In the genomic region with DNA sequence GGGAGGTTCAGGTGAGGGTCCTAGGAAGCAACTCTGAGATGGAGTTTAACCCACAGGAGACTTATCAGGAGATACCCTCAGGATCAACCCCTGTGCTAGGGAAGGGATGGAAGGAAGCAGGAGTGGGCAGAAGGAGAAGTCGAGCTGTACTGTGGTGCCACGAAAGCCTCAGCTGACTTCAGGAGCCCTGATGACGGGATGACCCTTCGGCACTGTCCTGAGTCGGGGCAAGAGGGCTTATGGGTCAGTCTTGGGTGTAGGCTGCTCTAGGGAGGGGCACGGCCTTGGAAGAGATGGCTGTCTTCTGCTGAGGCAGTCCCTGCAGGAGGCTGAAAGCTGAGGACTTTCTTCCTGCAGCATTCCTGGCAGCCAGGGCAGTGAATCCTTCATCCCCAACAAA, we compare ENCODE assay signal across 26 cellular contexts. TPM values are rescaled to one million over a fixed set of nuclear protein-coding genes. Genes with fewer than 3 reads are reported as not detected.
DNase-seq lines count a peak whose midpoint lies in the region; ATAC-seq and TF ChIP-seq lines count a peak whose summit lies in the region.
"Had no signal": no experiment of that assay in that cellular context is flagged by ENCODE, and none has a peak within 500 bp of the region (broad histone marks: within the 10 kb centered on the region; RNA-seq: fewer than 3 reads in every experiment).

No MANE protein-coding gene starts in this region.

- POLR2A ChIA-PET in activated CD4-positive, alpha-beta T cell treated with anti-CD3 and anti-CD28 coated beads, Interleukin-2, amount 10 ng/mL, durations not matched to agents 7 days and 5 days (lab: Charles Lee): no interaction called here

- TF ChIP-seq EP300 in upper lobe of left lung (IDR thresholded peaks at IDR 0.05): no peak

- DNase-seq in activated CD4-positive, alpha-beta T cell treated with anti-CD3 and anti-CD28 coated beads, Interleukin-2, amount 10 ng/mL, durations not matched to agents 7 days and 5 days: no peak
- DNase-seq in activated CD4-positive, alpha-beta T cell treated with anti-CD3 and anti-CD28 coated beads, Interleukin-2, amount 10 ng/mL, durations not matched to agents 24 days and 14 days: no peak
- no peak for DNase-seq in psoas muscle
- peak in 1 of 2 donors; percentile 44 for DNase-seq in upper lobe of left lung
- DNase-seq in erythroblast (lab: John Stamatoyannopoulos, UW): no peak
- no peak for DNase-seq in hypothalamus (lab: John Stamatoyannopoulos, UW)
- no peak for DNase-seq in T-helper 2 cell
- DNase-seq: activated naive CD4-positive, alpha-beta T cell treated with Interleukin-2 at 50 U/mL for 16 hours; activated T-cell treated with anti-CD3 and anti-CD28 coated beads, Interleukin-2, amount 50 U/mL, for 72 hours; DMS79; NCI-H1092; NCI-H187 treated with DMSO at 0.1 percent for 48 hours; NCI-H526; nephron progenitor cell; SHP77 treated with DMSO at 0.1 percent for 48 hours; stimulated activated naive CD8-positive, alpha-beta T cell treated with anti-CD3 and anti-CD28 coated beads, Interleukin-15, Interleukin-2, amounts not matched to agents 100 U/mL and 50 U/mL, for 24 hours; T1000; WERI-Rb-1 had no signal

- H3K27me3 Mint-ChIP-seq in activated CD4-positive, alpha-beta T cell treated with anti-CD3 and anti-CD28 coated beads, Interleukin-2, amount 10 ng/mL, durations not matched to agents 7 days and 5 days: peaks cover 26% of the 10 kb centered on the region
- peaks cover 24% of the 10 kb centered on the region for H3K27me3 Mint-ChIP-seq in activated CD4-positive, alpha-beta T cell treated with anti-CD3 and anti-CD28 coated beads, Interleukin-2, amount 10 ng/mL, durations not matched to agents 24 days and 14 days

- peaks cover 2% of the 10 kb centered on the region for H3K27me3 ChIP-seq in layer of hippocampus (ENCODE audit: control insufficient read depth, insufficient read depth, low read length)
- no peaks in the 10 kb centered on the region for H3K27me3 ChIP-seq in psoas muscle (ENCODE audit: insufficient read depth in 3 of 3, low read length in 2 of 3)
- H3K27me3 ChIP-seq in upper lobe of left lung: no peaks in the 10 kb centered on the region

- ATAC-seq in psoas muscle (no peak), upper lobe of left lung (ENCODE audit: low FRiP score in 2 of 2) (no peak)
- ATAC-seq: activated T-cell treated with anti-CD3 and anti-CD28 coated beads, Interleukin-2, amount 50 U/mL, for 72 hours; Panc1; stimulated activated naive CD8-positive, alpha-beta T cell treated with anti-CD3 and anti-CD28 coated beads, Interleukin-15, Interleukin-2, amounts not matched to agents 100 U/mL and 50 U/mL, for 24 hours had no signal

- intact Hi-C loops in activated CD4-positive, alpha-beta T cell treated with anti-CD3 and anti-CD28 coated beads, Interleukin-2, amount 10 ng/mL, durations not matched to agents 24 days and 14 days (cut with micrococcal nuclease): no loop called here
- intact Hi-C loops in psoas muscle (cut with DNase I): loop anchor here in 1 of 2 donors (10.0 kb wide), 1 partner anchor 461 kb away; no protein-coding TSS in a partner anchor

- TF ChIP-seq CTCF in psoas muscle (IDR thresholded peaks at IDR 0.05) (no peak), upper lobe of left lung (IDR thresholded peaks at IDR 0.05) (no peak)

- peak overlapping the region; percentile 51 for H3K27ac Mint-ChIP-seq in activated CD4-positive, alpha-beta T cell treated with anti-CD3 and anti-CD28 coated beads, Interleukin-2, amount 10 ng/mL, durations not matched to agents 7 days and 5 days
- no peak overlapping the region for H3K27ac Mint-ChIP-seq in activated CD4-positive, alpha-beta T cell treated with anti-CD3 and anti-CD28 coated beads, Interleukin-2, amount 10 ng/mL, durations not matched to agents 24 days and 14 days
- H3K27ac Mint-ChIP-seq: activated T-cell treated with anti-CD3 and anti-CD28 coated beads, Interleukin-2, amount 50 U/mL, for 72 hours; nephron progenitor cell had no signal

- H3K4me3 ChIP-seq in psoas muscle (no peak overlapping the region), upper lobe of left lung (no peak overlapping the region)
- H3K4me3 ChIP-seq: coronary artery had no signal

- H3K27ac ChIP-seq in layer of hippocampus (ENCODE audit: low read depth, low read length): peak overlapping the region; percentile 36
- peak overlapping the region; percentile 39 for H3K27ac ChIP-seq in psoas muscle
- H3K27ac ChIP-seq in upper lobe of left lung: peak overlapping the region; percentile 73 to 78 (median 74)
- H3K27ac ChIP-seq: 22Rv1, C4-2B, parathyroid adenoma, WERI-Rb-1 had no signal

- H3K9me3 ChIP-seq in psoas muscle: no peaks in the 10 kb centered on the region
- H3K9me3 ChIP-seq in upper lobe of left lung: no peaks in the 10 kb centered on the region

- H3K36me3 Mint-ChIP-seq in activated CD4-positive, alpha-beta T cell treated with anti-CD3 and anti-CD28 coated beads, Interleukin-2, amount 10 ng/mL, durations not matched to agents 7 days and 5 days (ENCODE audit: low read depth): no peaks in the 10 kb centered on the region
- H3K36me3 Mint-ChIP-seq in activated CD4-positive, alpha-beta T cell treated with anti-CD3 and anti-CD28 coated beads, Interleukin-2, amount 10 ng/mL, durations not matched to agents 24 days and 14 days (ENCODE audit: low read depth): no peaks in the 10 kb centered on the region

- no peaks in the 10 kb centered on the region for H3K36me3 ChIP-seq in psoas muscle (ENCODE audit: insufficient read depth in 1 of 2, low read depth in 1 of 2)
- H3K36me3 ChIP-seq in upper lobe of left lung: peaks cover 0 to 10% (median 0%) of the 10 kb centered on the region in 4 donors
- H3K36me3 ChIP-seq: WERI-Rb-1 had no signal

- WGBS in psoas muscle, 3 donors: 85 to 92% (median 86%) methylated on average over 6 of the region's 6 CpGs
- WGBS in upper lobe of left lung, 2 donors: 41 to 57% methylated on average over 6 of the region's 6 CpGs

- CTCF ChIA-PET in activated CD4-positive, alpha-beta T cell treated with anti-CD3 and anti-CD28 coated beads, Interleukin-2, amount 10 ng/mL, durations not matched to agents 7 days and 5 days (lab: Charles Lee): interaction anchor here (1.0 to 1.3 kb wide), 2 partner anchors 478 to 622 kb away, joined by 3 to 5 read pairs; no protein-coding TSS in a partner anchor

- no peaks in the 10 kb centered on the region for H3K9me3 Mint-ChIP-seq in activated CD4-positive, alpha-beta T cell treated with anti-CD3 and anti-CD28 coated beads, Interleukin-2, amount 10 ng/mL, durations not matched to agents 7 days and 5 days
- H3K9me3 Mint-ChIP-seq in activated CD4-positive, alpha-beta T cell treated with anti-CD3 and anti-CD28 coated beads, Interleukin-2, amount 10 ng/mL, durations not matched to agents 24 days and 14 days: no peaks in the 10 kb centered on the region
- H3K9me3 Mint-ChIP-seq: activated T-cell treated with anti-CD3 and anti-CD28 coated beads, Interleukin-2, amount 50 U/mL, for 72 hours; nephron progenitor cell had no signal

- H3K4me1 Mint-ChIP-seq in activated CD4-positive, alpha-beta T cell treated with anti-CD3 and anti-CD28 coated beads, Interleukin-2, amount 10 ng/mL, durations not matched to agents 7 days and 5 days: peaks cover 30% of the 10 kb centered on the region
- peaks cover 21% of the 10 kb centered on the region for H3K4me1 Mint-ChIP-seq in activated CD4-positive, alpha-beta T cell treated with anti-CD3 and anti-CD28 coated beads, Interleukin-2, amount 10 ng/mL, durations not matched to agents 24 days and 14 days

- TF ChIP-seq POLR2A in upper lobe of left lung (IDR thresholded peaks at IDR 0.05) (no peak), erythroblast (IDR thresholded peaks at IDR 0.05; ENCODE audit: low read length) (no peak)

- H3K4me3 Mint-ChIP-seq in activated CD4-positive, alpha-beta T cell treated with anti-CD3 and anti-CD28 coated beads, Interleukin-2, amount 10 ng/mL, durations not matched to agents 7 days and 5 days: no peak overlapping the region
- H3K4me3 Mint-ChIP-seq in activated CD4-positive, alpha-beta T cell treated with anti-CD3 and anti-CD28 coated beads, Interleukin-2, amount 10 ng/mL, durations not matched to agents 24 days and 14 days: no peak overlapping the region
- H3K4me3 Mint-ChIP-seq: activated T-cell treated with anti-CD3 and anti-CD28 coated beads, Interleukin-2, amount 50 U/mL, for 72 hours; nephron progenitor cell had no signal

- H3K4me1 ChIP-seq in psoas muscle: peaks cover 4% of the 10 kb centered on the region
- H3K4me1 ChIP-seq in upper lobe of left lung: peaks cover 42 to 66% (median 45%) of the 10 kb centered on the region in 4 donors

RNA-seq across cellular contexts. Expression of gene CLEC3B, which starts 7.7 kb away (rescaled TPM):
- under 1 TPM; 0.30 to 0.37 TPM for total RNA-seq in activated CD4-positive, alpha-beta T cell treated with anti-CD3 and anti-CD28 coated beads, Interleukin-2, amount 10 ng/mL, durations not matched to agents 7 days and 5 days
- not detected in 2 replicates for total RNA-seq in activated CD4-positive, alpha-beta T cell treated with anti-CD3 and anti-CD28 coated beads, Interleukin-2, amount 10 ng/mL, durations not matched to agents 24 days and 14 days
- 10 to 100 TPM; 10.3 to 41.7 (median 16.5) TPM for total RNA-seq in psoas muscle
- polyA plus RNA-seq in psoas muscle: 10 to 100 TPM; 24.6 to 29.6 (median 26.7) TPM
- total RNA-seq in upper lobe of left lung: 100 to 1,000 TPM in 4 of 6 donors, 10 to 100 TPM in 1, 1 to 10 TPM in 1; 6.3 to 332 (median 140) TPM
- total RNA-seq: bronchial epithelial cell, H1 had no signal

RNA-seq across cellular contexts. Expression of gene EXOSC7, which starts 57.8 kb away (rescaled TPM):
- 10 to 100 TPM; 35.8 to 40.2 TPM for total RNA-seq in activated CD4-positive, alpha-beta T cell treated with anti-CD3 and anti-CD28 coated beads, Interleukin-2, amount 10 ng/mL, durations not matched to agents 7 days and 5 days
- total RNA-seq in activated CD4-positive, alpha-beta T cell treated with anti-CD3 and anti-CD28 coated beads, Interleukin-2, amount 10 ng/mL, durations not matched to agents 24 days and 14 days: 95.5 and 97.9 TPM in 2 replicates
- 10 to 100 TPM; 27.8 to 54.8 (median 46.3) TPM for total RNA-seq in psoas muscle
- polyA plus RNA-seq in psoas muscle: 10 to 100 TPM; 28.4 to 39.4 (median 36.3) TPM
- total RNA-seq in upper lobe of left lung: 10 to 100 TPM; 35.8 to 55.5 (median 41.1) TPM

RNA-seq across cellular contexts. Expression of gene ZDHHC3, which starts 57.8 kb away (rescaled TPM):
- 10 to 100 TPM; 47.5 to 50.7 TPM for total RNA-seq in activated CD4-positive, alpha-beta T cell treated with anti-CD3 and anti-CD28 coated beads, Interleukin-2, amount 10 ng/mL, durations not matched to agents 7 days and 5 days
- 42.0 and 46.2 TPM in 2 replicates for total RNA-seq in activated CD4-positive, alpha-beta T cell treated with anti-CD3 and anti-CD28 coated beads, Interleukin-2, amount 10 ng/mL, durations not matched to agents 24 days and 14 days
- total RNA-seq in psoas muscle (10 to 100 TPM; 22.2 to 58.3 (median 40.6) TPM), upper lobe of left lung (100 to 1,000 TPM in 5 of 6 donors, 10 to 100 TPM in 1; 98.0 to 179 (median 115) TPM)
- polyA plus RNA-seq in psoas muscle: 10 to 100 TPM; 32.3 to 51.1 (median 40.8) TPM
